9 cellular contexts compared by ENCODE assay signal in genomic region chr3:141440942-141441341, GRCh38. TPM values are rescaled to one million over a fixed set of nuclear protein-coding genes. Genes with fewer than 3 reads are reported as not detected.
DNase-seq lines count a peak whose midpoint lies in the region; ATAC-seq and TF ChIP-seq lines count a peak whose summit lies in the region.
"Had no signal": no experiment of that assay in that cellular context is flagged by ENCODE, and none has a peak within 500 bp of the region (broad histone marks: within the 10 kb centered on the region; RNA-seq: fewer than 3 reads in every experiment).

No MANE protein-coding gene starts in this region.

- H3K27ac ChIP-seq in coronary artery, result peak overlapping the region; percentile 75 to 81
- H3K27ac ChIP-seq in skeletal muscle tissue (ENCODE audit: low read depth, low read length), result peak overlapping the region; percentile 70
- H3K27ac ChIP-seq: SJCRH30 had no signal

- TF ChIP-seq CTCF in coronary artery (IDR thresholded peaks at IDR 0.05), result no peak

- no peaks in the 10 kb centered on the region for H3K9me3 ChIP-seq in skeletal muscle tissue (ENCODE audit: control insufficient read depth in 3 of 3, low read length in 3 of 3)
- H3K9me3 ChIP-seq: SJCRH30 had no signal

- no peak overlapping the region for H3K4me3 ChIP-seq in coronary artery
- no peak overlapping the region for H3K4me3 ChIP-seq in skeletal muscle tissue (ENCODE audit: low read length in 3 of 3)
- H3K4me3 ChIP-seq: SJCRH30 had no signal

- H3K9ac ChIP-seq in skeletal muscle tissue (ENCODE audit: low read depth in 1 of 3, low read length in 3 of 3), result no peak overlapping the region

- no peak for DNase-seq in coronary artery (ENCODE audit: low spot score)
- no peak for DNase-seq in NCI-H128 (lab: John Stamatoyannopoulos, UW; ENCODE audit: unreplicated experiment)
- no peak for DNase-seq in DMS79 treated with DMSO at 0.1 percent for 48 hours (lab: John Stamatoyannopoulos, UW)
- no peak for DNase-seq in NCI-H1436 treated with DMSO at 0.1 percent for 48 hours (lab: John Stamatoyannopoulos, UW)

- ATAC-seq in GM19035 (IDR thresholded peaks at IDR 0.05; ENCODE audit: unreplicated experiment), result peak; percentile 20
- ATAC-seq in HG03045 (IDR thresholded peaks at IDR 0.05; ENCODE audit: unreplicated experiment), result peak; percentile 4
- ATAC-seq in HG02610 (IDR thresholded peaks at IDR 0.05; ENCODE audit: unreplicated experiment), result no peak

- H3K27me3 ChIP-seq in skeletal muscle tissue (ENCODE audit: control insufficient read depth in 3 of 3, insufficient read depth in 3 of 3, low read length in 3 of 3), result no peaks in the 10 kb centered on the region
- H3K27me3 ChIP-seq: SJCRH30 had no signal

- peaks cover 27 to 37% (median 34%) of the 10 kb centered on the region in 3 donors for H3K36me3 ChIP-seq in skeletal muscle tissue (ENCODE audit: control insufficient read depth in 3 of 3, insufficient read depth in 3 of 3, low read length in 3 of 3)

- H3K4me1 ChIP-seq in skeletal muscle tissue (ENCODE audit: control insufficient read depth in 3 of 3, insufficient read depth in 3 of 3, low read length in 3 of 3), result peaks cover 7 to 13% (median 11%) of the 10 kb centered on the region in 3 donors
- H3K4me1 ChIP-seq: SJCRH30 had no signal

RNA-seq across cellular contexts. Expression of gene RASA2, which starts 45.9 kb away (rescaled TPM):
- 9.9 TPM for total RNA-seq in skeletal muscle tissue
